ENCODE assay signal across 22 cellular contexts in the genomic region with DNA sequence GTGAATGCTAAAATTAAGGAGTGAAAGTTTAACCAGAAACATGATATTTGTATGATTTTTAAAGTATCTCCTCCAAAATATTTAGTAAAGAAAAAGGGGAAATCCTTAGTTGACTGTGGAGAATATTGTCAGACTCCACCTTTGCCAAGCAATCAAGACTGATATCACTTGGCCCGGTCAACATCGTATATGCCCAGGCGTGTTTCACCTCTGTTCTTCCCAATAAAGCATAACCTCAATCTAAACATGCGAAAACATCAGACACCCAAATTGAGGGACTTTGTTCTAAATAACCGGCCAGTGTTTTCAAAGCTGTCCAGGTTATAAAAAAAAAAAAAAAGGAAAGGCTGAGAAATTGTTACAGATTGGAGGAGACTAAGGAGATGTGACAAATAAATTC. TPM values are rescaled to one million over a fixed set of nuclear protein-coding genes. Genes with fewer than 3 reads are reported as not detected.
A peak's percentile ranks its signal among the peaks of the same experiment; 100 is the strongest.
DNase-seq lines count a peak whose midpoint lies in the region; ATAC-seq, FAIRE-seq and TF ChIP-seq lines count a peak whose summit lies in the region.
"Had no signal": no experiment of that assay in that cellular context is flagged by ENCODE, and none has a peak within 500 bp of the region (broad histone marks: within the 10 kb centered on the region; RNA-seq: fewer than 3 reads in every experiment).

No MANE protein-coding gene starts in this region.

- H3K27me3 Mint-ChIP-seq in activated T-helper 1 cell treated with anti-CD3 and anti-CD28 coated beads, Interleukin-12 subunit alpha, Interleukin-12 subunit beta, Interleukin-2, Interleukin-4 antibody, amounts not matched to agents 30 ng/mL and 10 ng/mL and 1 ng/mL, durations not matched to agents 14 hours and 24 hours and 36 hours (ENCODE audit: insufficient read depth): peaks cover 3% of the 10 kb centered on the region
- H3K27me3 Mint-ChIP-seq: CD4-positive, alpha-beta T cell had no signal

- no peak for TF ChIP-seq POLR2A in breast epithelium (IDR thresholded peaks at IDR 0.05)
- no peak for TF ChIP-seq POLR2A in GM12892 (IDR thresholded peaks at IDR 0.05; ENCODE audit: low read depth, low read length)

- ATAC-seq in mucosa of descending colon (peak; percentile 77), GM19395 (IDR thresholded peaks at IDR 0.05; ENCODE audit: unreplicated experiment) (no peak)
- ATAC-seq: A549, GM12878, HepG2 had no signal

- peak overlapping the region; percentile 21 for H2AFZ ChIP-seq in mammary epithelial cell (ENCODE audit: low read depth, low read length)

- peaks cover 8% of the 10 kb centered on the region for H3K4me1 Mint-ChIP-seq in activated T-helper 1 cell treated with anti-CD3 and anti-CD28 coated beads, Interleukin-12 subunit alpha, Interleukin-12 subunit beta, Interleukin-2, Interleukin-4 antibody, amounts not matched to agents 30 ng/mL and 10 ng/mL and 1 ng/mL, durations not matched to agents 14 hours and 24 hours and 36 hours (ENCODE audit: low read depth)

- no peak overlapping the region for H3K27ac ChIP-seq in mammary epithelial cell (ENCODE audit: insufficient read depth, low read depth, low read length)
- H3K27ac ChIP-seq in breast epithelium: no peak overlapping the region
- H3K27ac ChIP-seq: 22Rv1, A549, C4-2B had no signal

- H3K4me3 Mint-ChIP-seq in activated T-helper 1 cell treated with anti-CD3 and anti-CD28 coated beads, Interleukin-12 subunit alpha, Interleukin-12 subunit beta, Interleukin-2, Interleukin-4 antibody, amounts not matched to agents 30 ng/mL and 10 ng/mL and 1 ng/mL, durations not matched to agents 14 hours and 24 hours and 36 hours: no peak overlapping the region
- H3K4me3 Mint-ChIP-seq: CD4-positive, alpha-beta T cell; H9; IgD-negative memory B cell had no signal

- no peaks in the 10 kb centered on the region for H3K36me3 Mint-ChIP-seq in activated T-helper 1 cell treated with anti-CD3 and anti-CD28 coated beads, Interleukin-12 subunit alpha, Interleukin-12 subunit beta, Interleukin-2, Interleukin-4 antibody, amounts not matched to agents 30 ng/mL and 10 ng/mL and 1 ng/mL, durations not matched to agents 14 hours and 24 hours and 36 hours (ENCODE audit: low read depth)
- H3K36me3 Mint-ChIP-seq: IgD-negative memory B cell had no signal

- 96% methylated on average over 5 of the region's 5 CpGs for WGBS in mammary epithelial cell (ENCODE audit: low coverage, missing lambda C conversion rate)

- H4K20me1 ChIP-seq in mammary epithelial cell (ENCODE audit: insufficient read depth, low read length): no peaks in the 10 kb centered on the region

- no peak for FAIRE-seq in GM12892 (lab: Jason Lieb, UNC)
- FAIRE-seq: A549, GM12878, GM19239, H1, HepG2 had no signal

- no peaks in the 10 kb centered on the region for H3K9me3 ChIP-seq in mammary epithelial cell (replicated peaks; ENCODE audit: insufficient read depth, low read length)
- no peaks in the 10 kb centered on the region for H3K9me3 ChIP-seq in breast epithelium
- no peaks in the 10 kb centered on the region for H3K9me3 ChIP-seq in mucosa of descending colon
- H3K9me3 ChIP-seq: A549 had no signal

- no TSS peak for BruUV-seq in mammary epithelial cell (replicated peaks; lab: Mats Ljungman, UMichigan)

- no peak overlapping the region for H3K4me2 ChIP-seq in mammary epithelial cell (ENCODE audit: insufficient read depth, low read depth, low read length)
- H3K4me2 ChIP-seq: A549 had no signal

- no peaks in the 10 kb centered on the region for H3K9me3 Mint-ChIP-seq in activated T-helper 1 cell treated with anti-CD3 and anti-CD28 coated beads, Interleukin-12 subunit alpha, Interleukin-12 subunit beta, Interleukin-2, Interleukin-4 antibody, amounts not matched to agents 30 ng/mL and 10 ng/mL and 1 ng/mL, durations not matched to agents 14 hours and 24 hours and 36 hours
- H3K9me3 Mint-ChIP-seq: CD4-positive, alpha-beta T cell; H9 had no signal

- no peak for TF ChIP-seq CTCF in mammary epithelial cell (conservative IDR thresholded peaks at IDR 0.05 in 1 of 2, IDR thresholded peaks at IDR 0.05 in 1 of 2; ENCODE audit: extremely low read depth in 1 of 2, insufficient read depth in 1 of 2, low read depth in 1 of 2, low read length in 2 of 2)
- TF ChIP-seq CTCF in breast epithelium (IDR thresholded peaks at IDR 0.05): no peak
- TF ChIP-seq CTCF in epithelial cell of esophagus (IDR thresholded peaks at IDR 0.05; ENCODE audit: insufficient read depth, low read depth, low read length, missing control alignments): no peak
- TF ChIP-seq CTCF in mucosa of descending colon (IDR thresholded peaks at IDR 0.05): no peak

- dilution Hi-C loops in mammary epithelial cell (cut with HindIII; ENCODE audit: low sequenced_read_pairs): no loop called here

- CTCF ChIA-PET in mammary epithelial cell (lab: Charles Lee; ENCODE audit: low non-redundant PET): interaction anchor here (0.7 kb wide), 1 partner anchor 67 kb away, joined by 4 read pairs; no protein-coding TSS in a partner anchor

- in situ Hi-C loops in mammary epithelial cell (cut with MboI; ENCODE audit: low sequenced_read_pairs in 2 of 2): no loop called here

- no peak overlapping the region for H3K9ac ChIP-seq in mammary epithelial cell (ENCODE audit: insufficient read depth, low read length)

- H3K4me1 ChIP-seq in mammary epithelial cell (ENCODE audit: insufficient read depth, low read length) (peaks cover 15% of the 10 kb centered on the region), breast epithelium (no peaks in the 10 kb centered on the region), mucosa of descending colon (ENCODE audit: low read depth) (no peaks in the 10 kb centered on the region)

- H3K79me2 ChIP-seq in mammary epithelial cell (ENCODE audit: insufficient read depth, low read length): no peaks in the 10 kb centered on the region

- H3K4me3 ChIP-seq in mammary epithelial cell (replicated peaks in 1 of 3; ENCODE audit: insufficient read depth in 1 of 3, low read depth in 2 of 3, low read length in 3 of 3) (no peak overlapping the region), breast epithelium (no peak overlapping the region), epithelial cell of esophagus (ENCODE audit: low read length) (no peak overlapping the region), mucosa of descending colon (no peak overlapping the region)
- H3K4me3 ChIP-seq: A549, GM12878 had no signal

- no peaks in the 10 kb centered on the region for H3K27me3 ChIP-seq in mammary epithelial cell (ENCODE audit: insufficient read depth, low read length)
- H3K27me3 ChIP-seq in breast epithelium: no peaks in the 10 kb centered on the region

- H3K27ac Mint-ChIP-seq in activated T-helper 1 cell treated with anti-CD3 and anti-CD28 coated beads, Interleukin-12 subunit alpha, Interleukin-12 subunit beta, Interleukin-2, Interleukin-4 antibody, amounts not matched to agents 30 ng/mL and 10 ng/mL and 1 ng/mL, durations not matched to agents 14 hours and 24 hours and 36 hours: no peak overlapping the region
- H3K27ac Mint-ChIP-seq: CD4-positive, alpha-beta T cell had no signal

- H3K36me3 ChIP-seq in mammary epithelial cell (ENCODE audit: insufficient read depth, low read length): no peaks in the 10 kb centered on the region
- no peaks in the 10 kb centered on the region for H3K36me3 ChIP-seq in breast epithelium
- H3K36me3 ChIP-seq in mucosa of descending colon (ENCODE audit: low read depth): no peaks in the 10 kb centered on the region

- intact Hi-C loops in mammary epithelial cell (cut with micrococcal nuclease): loop anchor here (10.0 kb wide), 1 partner anchor 552 kb away; no protein-coding TSS in a partner anchor
- intact Hi-C loops in breast epithelium (cut with DNase I; ENCODE audit: low total_unique reads): no loop called here
- intact Hi-C loops in mucosa of descending colon (cut with DNase I, micrococcal nuclease): loop anchor here in 1 of 2 donors (10.0 kb wide), 1 partner anchor 112 kb away; no protein-coding TSS in a partner anchor
- intact Hi-C loops in activated T-helper 1 cell treated with anti-CD3 and anti-CD28 coated beads, Interleukin-12 subunit alpha, Interleukin-12 subunit beta, Interleukin-2, Interleukin-4 antibody, amounts not matched to agents 30 ng/mL and 10 ng/mL and 1 ng/mL, durations not matched to agents 14 hours and 24 hours and 36 hours (cut with micrococcal nuclease): no loop called here

- no peak for DNase-seq in mammary epithelial cell
- no peak for DNase-seq in breast epithelium (ENCODE audit: low spot score in 2 of 2)
- DNase-seq in epithelial cell of esophagus (ENCODE audit: low read depth): peak; percentile 11
- peak in 1 of 3 donors; percentile 43 for DNase-seq in mucosa of descending colon
- no peak for DNase-seq in GOT3 (lab: John Stamatoyannopoulos, UW)
- no peak for DNase-seq in activated T-helper 1 cell treated with anti-CD3 and anti-CD28 coated beads, Interleukin-12 subunit alpha, Interleukin-12 subunit beta, Interleukin-2, Interleukin-4 antibody, amounts not matched to agents 30 ng/mL and 10 ng/mL and 1 ng/mL, durations not matched to agents 14 hours and 24 hours and 36 hours (ENCODE audit: low spot score)
- no peak for DNase-seq in GM12892 (ENCODE audit: insufficient read length)
- DNase-seq: AML-193; Calu3; CD4-positive, alpha-beta T cell; DND-41; EL; H9 had no signal

RNA-seq across cellular contexts. Expression of a gene that starts 54.2 kb away (rescaled TPM):
- total RNA-seq in mammary epithelial cell: 10 to 100 TPM; 57.0 to 74.4 TPM
- 13.5 TPM for polyA plus RNA-seq in mammary epithelial cell
- 14.8 TPM for polyA minus RNA-seq in mammary epithelial cell
- 10 to 100 TPM; 34.6 to 71.4 (median 49.2) TPM for total RNA-seq in breast epithelium
- 10 to 100 TPM; 71.5 to 77.5 (median 75.3) TPM for total RNA-seq in mucosa of descending colon
- total RNA-seq in activated T-helper 1 cell treated with anti-CD3 and anti-CD28 coated beads, Interleukin-12 subunit alpha, Interleukin-12 subunit beta, Interleukin-2, Interleukin-4 antibody, amounts not matched to agents 30 ng/mL and 10 ng/mL and 1 ng/mL, durations not matched to agents 14 hours and 24 hours and 36 hours: 113 and 125 TPM in 2 replicates
- polyA plus RNA-seq in GM12892 (2012; ENCODE audit: missing spikeins): 38.4 TPM

RNA-seq across cellular contexts. Expression of a gene that starts 54.6 kb away (rescaled TPM):
- total RNA-seq in mammary epithelial cell (1 to 10 TPM; 3.9 to 9.3 TPM), breast epithelium (10 to 100 TPM in 1 of 3 donors, 1 to 10 TPM in 2; 5.6 to 15.4 (median 7.4) TPM), mucosa of descending colon (10 to 100 TPM in 1 of 3 donors, 1 to 10 TPM in 2; 5.3 to 12.5 (median 6.1) TPM)
- 5.8 TPM for polyA plus RNA-seq in mammary epithelial cell
- 15.3 TPM for polyA minus RNA-seq in mammary epithelial cell
- 0.08 TPM in 1 of 2 replicates, not detected in the other for total RNA-seq in activated T-helper 1 cell treated with anti-CD3 and anti-CD28 coated beads, Interleukin-12 subunit alpha, Interleukin-12 subunit beta, Interleukin-2, Interleukin-4 antibody, amounts not matched to agents 30 ng/mL and 10 ng/mL and 1 ng/mL, durations not matched to agents 14 hours and 24 hours and 36 hours
- 0.51 TPM for polyA plus RNA-seq in GM12892 (2012; ENCODE audit: missing spikeins)
- polyA plus RNA-seq: IgD-negative memory B cell had no signal
